Comparison of ENCODE assay signal across 31 cellular contexts in the genomic region with DNA sequence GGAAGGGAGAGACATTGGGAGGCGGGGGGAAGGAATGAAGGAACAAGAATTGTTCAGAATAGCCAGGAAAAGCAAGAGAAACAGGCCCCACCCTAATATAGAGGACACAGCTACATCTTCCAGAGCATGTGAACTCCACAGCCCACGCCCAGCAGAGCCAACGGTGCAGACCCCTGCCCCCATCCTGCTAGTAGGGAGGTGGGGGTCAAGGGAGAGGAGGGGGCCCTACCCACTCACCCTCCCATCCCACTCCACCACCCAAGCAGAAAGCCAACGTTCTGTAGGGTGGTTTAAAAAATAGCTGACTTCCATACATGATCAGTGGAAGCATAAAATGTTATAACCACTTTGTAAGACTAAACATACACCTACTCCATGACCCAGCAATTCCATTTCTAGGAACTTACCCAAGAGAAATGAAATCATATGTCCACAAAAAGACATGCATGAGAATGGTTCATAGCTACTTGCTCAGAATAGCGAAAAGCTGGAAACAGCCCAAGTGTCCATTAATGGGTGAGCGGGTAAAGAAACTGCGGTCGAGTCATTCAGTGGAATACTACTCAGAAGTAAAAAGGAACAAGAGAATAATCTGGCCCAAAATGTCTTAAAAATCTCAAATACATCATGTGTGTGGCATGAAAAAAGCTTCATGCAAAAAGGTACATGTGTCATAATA. TPM values are rescaled to one million over a fixed set of nuclear protein-coding genes. Genes with fewer than 3 reads are reported as not detected.
DNase-seq lines count a peak whose midpoint lies in the region; ATAC-seq and TF ChIP-seq lines count a peak whose summit lies in the region.
"Had no signal": no experiment of that assay in that cellular context is flagged by ENCODE, and none has a peak within 500 bp of the region (broad histone marks: within the 10 kb centered on the region; RNA-seq: fewer than 3 reads in every experiment).

No MANE protein-coding gene starts in this region.

- H3K4me1 Mint-ChIP-seq in immature natural killer cell: peaks cover 95 to 100% of the 10 kb centered on the region in 2 donors
- H3K4me1 Mint-ChIP-seq in effector memory CD8-positive, alpha-beta T cell (ENCODE audit: low read depth in 2 of 2): peaks cover 6 to 7% of the 10 kb centered on the region in 2 donors
- H3K4me1 Mint-ChIP-seq: activated B cell treated with CpG ODN at 0.5 μM for 24 hours; stimulated activated effector memory CD8-positive, alpha-beta T cell treated with anti-CD3 and anti-CD28 coated beads, Interleukin-12 subunit alpha, Interleukin-12 subunit beta, amount 100 ng/mL, for 72 hours had no signal

- peak overlapping the region; percentile 55 to 90 (median 72) for H3K27ac Mint-ChIP-seq in immature natural killer cell
- no peak overlapping the region for H3K27ac Mint-ChIP-seq in effector memory CD8-positive, alpha-beta T cell
- H3K27ac Mint-ChIP-seq: activated B cell treated with CpG ODN at 0.5 μM for 24 hours; stimulated activated effector memory CD8-positive, alpha-beta T cell treated with anti-CD3 and anti-CD28 coated beads, Interleukin-12 subunit alpha, Interleukin-12 subunit beta, amount 100 ng/mL, for 72 hours had no signal

- H3K36me3 ChIP-seq in HEK293 (ENCODE audit: control insufficient read depth in 2 of 2, insufficient read depth in 1 of 2, low read length in 2 of 2): peaks cover 0 to 60% of the 10 kb centered on the region in 2 experiments; a peak in 2 of 3 replicates
- H3K36me3 ChIP-seq in ascending aorta: peaks cover 5 to 25% of the 10 kb centered on the region in 2 donors
- H3K36me3 ChIP-seq in gastrocnemius medialis: peaks cover 0 to 5% of the 10 kb centered on the region in 2 donors
- H3K36me3 ChIP-seq: colonic mucosa had no signal

- intact Hi-C loops in ascending aorta (cut with DNase I) (loop anchor here (2.0 kb wide), 1 partner anchor 16 kb away; no protein-coding TSS in a partner anchor), gastrocnemius medialis (cut with DNase I; ENCODE audit: low total_unique reads) (no loop called here)

- H3K9me3 ChIP-seq in HEK293 (ENCODE audit: control insufficient read depth, insufficient read depth, low read depth, low read length): no peaks in the 10 kb centered on the region
- H3K9me3 ChIP-seq in ascending aorta: no peaks in the 10 kb centered on the region
- H3K9me3 ChIP-seq in gastrocnemius medialis: no peaks in the 10 kb centered on the region
- H3K9me3 ChIP-seq: colonic mucosa had no signal

- no peaks in the 10 kb centered on the region for H3K27me3 Mint-ChIP-seq in immature natural killer cell (ENCODE audit: low read depth in 3 of 3)
- peaks cover 4 to 63% of the 10 kb centered on the region in 2 donors for H3K27me3 Mint-ChIP-seq in effector memory CD8-positive, alpha-beta T cell

- H3K27ac ChIP-seq in HEK293 (ENCODE audit: extremely low read depth, low read depth, low read length) (no peak overlapping the region), ascending aorta (peak overlapping the region; percentile 40 to 46), gastrocnemius medialis (peak overlapping the region; percentile 91 to 97 (median 97))
- H3K27ac ChIP-seq: BLaER1 treated with 17β-estradiol and CSF1 and Interleukin-3, amounts not matched to agents 10 nM and 100 nM; colonic mucosa; HL-60; parathyroid adenoma; PC-9 had no signal

- POLR2A ChIA-PET in HEK293 (lab: Yijun Ruan, JAX): interaction anchor here (1.2 kb wide), 1 partner anchor 14 kb away, joined by 3 read pairs; no protein-coding TSS in a partner anchor

- no peaks in the 10 kb centered on the region for H3K9me3 Mint-ChIP-seq in immature natural killer cell
- no peaks in the 10 kb centered on the region for H3K9me3 Mint-ChIP-seq in effector memory CD8-positive, alpha-beta T cell
- H3K9me3 Mint-ChIP-seq: neural crest cell; stimulated activated effector memory CD8-positive, alpha-beta T cell treated with anti-CD3 and anti-CD28 coated beads, Interleukin-12 subunit alpha, Interleukin-12 subunit beta, amount 100 ng/mL, for 72 hours had no signal

- no peak overlapping the region for H3K4me3 ChIP-seq in HEK293 (ENCODE audit: low read depth, low read length)
- H3K4me3 ChIP-seq in ascending aorta: no peak overlapping the region
- H3K4me3 ChIP-seq in gastrocnemius medialis: no peak overlapping the region
- H3K4me3 ChIP-seq: BLaER1 treated with 17β-estradiol and CSF1 and Interleukin-3, amounts not matched to agents 10 nM and 100 nM; colonic mucosa; PC-9 had no signal

- H3K36me3 Mint-ChIP-seq in immature natural killer cell: peaks cover 5 to 24% (median 6%) of the 10 kb centered on the region in 3 donors
- no peaks in the 10 kb centered on the region for H3K36me3 Mint-ChIP-seq in effector memory CD8-positive, alpha-beta T cell (ENCODE audit: insufficient read depth)
- H3K36me3 Mint-ChIP-seq: stimulated activated effector memory CD8-positive, alpha-beta T cell treated with anti-CD3 and anti-CD28 coated beads, Interleukin-12 subunit alpha, Interleukin-12 subunit beta, amount 100 ng/mL, for 72 hours had no signal

- no peaks in the 10 kb centered on the region for H3K4me1 ChIP-seq in HEK293 (ENCODE audit: control insufficient read depth, insufficient read depth, low read length)
- peaks cover 0 to 38% of the 10 kb centered on the region in 2 donors for H3K4me1 ChIP-seq in ascending aorta
- H3K4me1 ChIP-seq in gastrocnemius medialis: peaks cover 93 to 97% of the 10 kb centered on the region in 2 donors
- H3K4me1 ChIP-seq: parathyroid adenoma had no signal

- no peaks in the 10 kb centered on the region for H3K27me3 ChIP-seq in ascending aorta
- H3K27me3 ChIP-seq in gastrocnemius medialis: no peaks in the 10 kb centered on the region
- H3K27me3 ChIP-seq: BLaER1 treated with 17β-estradiol and CSF1 and Interleukin-3, amounts not matched to agents 10 nM and 100 nM; colonic mucosa had no signal

- no peak for DNase-seq in ascending aorta (ENCODE audit: low spot score in 2 of 2)
- DNase-seq in immature natural killer cell: no peak
- DNase-seq in gastrocnemius medialis: peak; percentile 65 to 72
- no peak for DNase-seq in NCI-H2081 treated with DMSO at 0.1 percent for 48 hours (lab: John Stamatoyannopoulos, UW)
- no peak for DNase-seq in NCI-H1092 (lab: John Stamatoyannopoulos, UW)
- DNase-seq in effector memory CD8-positive, alpha-beta T cell: no peak
- no peak for DNase-seq in T-helper 9 cell
- DNase-seq: activated B cell treated with CpG ODN at 0.5 μM for 24 hours; activated CD4-positive, alpha-beta T cell treated with anti-CD3 and anti-CD28 coated beads, Interleukin-2, amount 50 U/mL, for 1 hour; activated naive CD4-positive, alpha-beta T cell treated with Interleukin-2 at 50 U/mL for 16 hours; activated T-cell treated with anti-CD3 and anti-CD28 coated beads, Interleukin-2, amount 50 U/mL, for 48 hours; colonic mucosa; DMS79 treated with DMSO at 0.1 percent for 48 hours; effector CD8-positive, alpha-beta T cell; hypothalamus; Karpas-422; MV-4-11; NCI-H146; NCI-H524; right cardiac atrium; stimulated activated CD4-positive, alpha-beta T cell treated with anti-CD3 and anti-CD28 coated beads, Interleukin-4, amount 100 ng/mL, for 24 hours; SW 1271; T1000 had no signal

- ATAC-seq in gastrocnemius medialis: peak; percentile 55 to 65
- ATAC-seq in effector memory CD8-positive, alpha-beta T cell (replicated peaks): no peak
- ATAC-seq: right cardiac atrium; stimulated activated effector memory CD8-positive, alpha-beta T cell treated with anti-CD3 and anti-CD28 coated beads, Interleukin-12 subunit alpha, Interleukin-12 subunit beta, amount 100 ng/mL, for 72 hours had no signal

- in situ Hi-C loops in gastrocnemius medialis (cut with MboI; ENCODE audit: low sequenced_read_pairs in 4 of 4): no loop called here

- TF ChIP-seq POLR2A in gastrocnemius medialis (IDR thresholded peaks at IDR 0.05): no peak

- TF ChIP-seq CTCF in HEK293 (tag by site-specific recombination; IDR thresholded peaks at IDR 0.05) (no peak), ascending aorta (IDR thresholded peaks at IDR 0.05) (no peak), gastrocnemius medialis (IDR thresholded peaks at IDR 0.05 in 4 of 5, conservative IDR thresholded peaks at IDR 0.05 in 1 of 5) (no peak)

- peak overlapping the region; percentile 1 to 71 (median 23) for H3K4me3 Mint-ChIP-seq in immature natural killer cell
- no peak overlapping the region for H3K4me3 Mint-ChIP-seq in effector memory CD8-positive, alpha-beta T cell
- H3K4me3 Mint-ChIP-seq: activated B cell treated with CpG ODN at 0.5 μM for 24 hours; brain; neural crest cell; stimulated activated effector memory CD8-positive, alpha-beta T cell treated with anti-CD3 and anti-CD28 coated beads, Interleukin-12 subunit alpha, Interleukin-12 subunit beta, amount 100 ng/mL, for 72 hours had no signal

- CTCF ChIA-PET in HEK293 (lab: Yijun Ruan, JAX): interaction anchor here (1.8 kb wide), 1 partner anchor 81 kb away, joined by 7 read pairs; no protein-coding TSS in a partner anchor

TF ChIP-seq in HEK293, 187 proteins besides CTCF, POLR2A, EP300 and RAD21:
- TF ChIP-seq ZFHX2 (tag by site-specific recombination; conservative IDR thresholded peaks at IDR 0.05) (peak; percentile 61), EGR2 (tag by site-specific recombination; IDR thresholded peaks at IDR 0.05; ENCODE audit: low read depth) (peak; percentile 32; the same call in 1 of the 2 replicates), ZNF544 (tag by site-specific recombination; IDR thresholded peaks at IDR 0.05) (no peak), ZNF600 (tag by site-specific recombination; IDR thresholded peaks at IDR 0.05) (no peak), ZNF138 (tag by site-specific recombination; IDR thresholded peaks at IDR 0.05; ENCODE audit: borderline replicate concordance) (no peak), YY2 (tag by site-specific recombination; IDR thresholded peaks at IDR 0.05) (no peak), ZNF560 (tag by site-specific recombination; IDR thresholded peaks at IDR 0.05; ENCODE audit: borderline replicate concordance) (no peak), ZNF223 (tag by site-specific recombination; IDR thresholded peaks at IDR 0.05) (no peak), ZNF521 (tag by site-specific recombination; IDR thresholded peaks at IDR 0.05) (no peak), ZNF146 (tag by site-specific recombination; IDR thresholded peaks at IDR 0.05) (peak; percentile 61)
- TF ChIP-seq, protein P1, sequence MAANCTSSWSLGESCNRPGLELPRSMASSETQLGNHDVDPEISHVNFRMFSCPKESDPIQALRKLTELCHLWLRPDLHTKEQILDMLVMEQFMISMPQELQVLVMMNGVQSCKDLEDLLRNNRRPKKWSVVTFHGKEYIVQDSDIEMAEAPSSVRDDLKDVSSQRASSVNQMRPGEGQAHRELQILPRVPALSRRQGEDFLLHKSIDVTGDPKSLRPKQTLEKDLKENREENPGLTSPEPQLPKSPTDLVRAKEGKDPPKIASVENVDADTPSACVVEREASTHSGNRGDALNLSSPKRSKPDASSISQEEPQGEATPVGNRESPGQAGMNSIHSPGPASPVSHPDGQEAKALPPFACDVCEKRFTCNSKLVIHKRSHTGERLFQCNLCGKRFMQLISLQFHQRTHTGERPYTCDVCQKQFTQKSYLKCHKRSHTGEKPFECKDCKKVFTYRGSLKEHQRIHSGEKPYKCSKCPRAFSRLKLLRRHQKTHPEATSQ (tag by site-specific recombination; IDR thresholded peaks at IDR 0.05): no peak

RNA-seq across cellular contexts. Expression of a gene that starts 31.8 kb away (rescaled TPM):
- total RNA-seq in ascending aorta (57.7 TPM), gastrocnemius medialis (10 to 100 TPM; 13.9 to 36.7 (median 21.1) TPM)
- polyA plus RNA-seq in immature natural killer cell: 100 to 1,000 TPM in 2 of 3 donors, 10 to 100 TPM in 1; 89.8 to 154 (median 131) TPM

Comparison
In these comparisons a context has a peak if more than half of its experiments do, and no peak if none do; other contexts are left out.
1. DNase-seq: peak in gastrocnemius medialis (2 of 2); none in ascending aorta (0 of 2), immature natural killer cell (0 of 3), NCI-H2081 treated with DMSO at 0.1 percent for 48 hours (single experiment), NCI-H1092 (single experiment), effector memory CD8-positive, alpha-beta T cell (0 of 3) and T-helper 9 cell (single experiment).
2. H3K27ac Mint-ChIP-seq: peak in immature natural killer cell (6 of 6); none in effector memory CD8-positive, alpha-beta T cell (0 of 2).
3. H3K4me3 Mint-ChIP-seq: peak in immature natural killer cell (5 of 5); none in effector memory CD8-positive, alpha-beta T cell (0 of 2).